ENCODE assay signal across 8 cellular contexts in the genomic region with DNA sequence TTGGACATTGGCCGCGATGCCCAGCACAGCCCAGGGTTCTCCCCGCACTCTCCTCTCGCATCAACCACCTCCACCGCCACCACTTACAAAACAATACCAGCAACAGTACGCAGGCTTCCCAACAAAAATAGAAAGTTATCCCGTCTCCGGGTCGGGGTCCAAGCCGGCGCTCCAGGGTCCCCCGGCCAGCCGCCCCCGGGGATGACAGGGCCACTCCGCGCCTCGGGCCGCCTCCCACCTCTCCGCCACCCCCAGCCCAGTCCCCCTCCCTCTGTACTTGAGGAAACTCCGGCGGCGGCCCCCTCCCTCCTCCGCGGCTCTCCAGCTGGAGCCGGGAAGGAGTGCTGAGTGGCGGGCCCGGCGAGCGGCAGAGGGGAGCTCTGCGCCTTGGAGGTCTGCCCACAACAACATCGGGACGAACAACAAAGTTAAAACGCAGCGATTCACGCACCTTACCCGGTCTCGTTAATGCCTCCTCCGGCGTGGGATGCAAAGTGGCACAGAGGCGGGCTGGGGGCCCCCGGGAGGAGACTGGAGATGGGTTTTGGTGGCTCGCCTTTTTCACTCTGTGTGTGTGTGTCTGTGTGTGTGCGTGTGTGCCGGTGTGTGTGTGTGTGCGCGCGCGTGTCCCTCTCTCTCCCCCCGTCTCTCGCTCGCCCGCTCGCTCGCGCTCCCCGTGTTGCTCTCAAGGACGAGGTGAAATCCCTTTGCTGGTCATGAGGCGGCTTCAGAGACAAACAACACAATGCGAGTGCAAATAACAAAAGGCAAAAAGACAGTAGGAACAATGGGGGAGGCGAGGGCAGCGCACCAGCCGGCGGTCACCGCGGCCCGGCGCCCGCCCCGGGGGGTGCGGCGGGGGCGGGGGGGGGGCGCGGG.
DNase-seq lines count a peak whose midpoint lies in the region; ATAC-seq and TF ChIP-seq lines count a peak whose summit lies in the region.

No MANE protein-coding gene starts in this region.

- DNase-seq in EH (ENCODE audit: low read depth) (peak; percentile 37), T1000 (lab: John Stamatoyannopoulos, UW) (peak; percentile 56), mucosa of descending colon (peak; percentile 51 to 68 (median 55)), tibial nerve (ENCODE audit: low spot score in 2 of 2) (peak; percentile 45 to 73)

- 0 to 1% methylated on average over 55 to 73 of the region's 74 CpGs for WGBS in esophagus, 2 donors
- WGBS in tibial nerve, 2 donors, result 1% methylated on average over 36 to 56 of the region's 74 CpGs

- H3K27me3 ChIP-seq in HUES48 (ENCODE audit: control insufficient read depth, insufficient read depth, low read length), result peaks cover 54% of the 10 kb centered on the region
- H3K27me3 ChIP-seq in esophagus (ENCODE audit: control insufficient read depth in 1 of 2, insufficient read depth in 2 of 2, low read length in 2 of 2), result no peaks in the 10 kb centered on the region
- H3K27me3 ChIP-seq in tibial nerve, result no peaks in the 10 kb centered on the region

- intact Hi-C loops in mucosa of descending colon (cut with DNase I, micrococcal nuclease), result no loop called here

- peaks cover 50% of the 10 kb centered on the region for H3K4me1 ChIP-seq in HUES48 (ENCODE audit: control insufficient read depth, insufficient read depth, low read length)
- peaks cover 0 to 3% of the 10 kb centered on the region in 2 donors for H3K4me1 ChIP-seq in esophagus (ENCODE audit: control insufficient read depth in 2 of 2, insufficient read depth in 2 of 2, low read length in 1 of 2)
- H3K4me1 ChIP-seq in mucosa of descending colon (ENCODE audit: low read depth), result peaks cover 2% of the 10 kb centered on the region
- H3K4me1 ChIP-seq in tibial nerve, result peaks cover 0 to 15% (median 4%) of the 10 kb centered on the region in 4 donors

- H3K9me3 ChIP-seq in HUES48 (ENCODE audit: control insufficient read depth, insufficient read depth, low read length), result no peaks in the 10 kb centered on the region
- no peaks in the 10 kb centered on the region for H3K9me3 ChIP-seq in esophagus (ENCODE audit: control insufficient read depth in 2 of 2, insufficient read depth in 1 of 2, low read depth in 1 of 2, low read length in 1 of 2)
- no peaks in the 10 kb centered on the region for H3K9me3 ChIP-seq in mucosa of descending colon
- H3K9me3 ChIP-seq in tibial nerve, result no peaks in the 10 kb centered on the region

- no peaks in the 10 kb centered on the region for H3K36me3 ChIP-seq in HUES48 (ENCODE audit: control insufficient read depth, insufficient read depth, low read length)
- no peaks in the 10 kb centered on the region for H3K36me3 ChIP-seq in esophagus (ENCODE audit: control insufficient read depth in 2 of 2, insufficient read depth in 2 of 2, low read length in 1 of 2)
- H3K36me3 ChIP-seq in mucosa of descending colon (ENCODE audit: low read depth), result no peaks in the 10 kb centered on the region
- H3K36me3 ChIP-seq in tibial nerve, result no peaks in the 10 kb centered on the region

- H3K27ac ChIP-seq in HUES48 (ENCODE audit: low read depth, low read length) (peak overlapping the region; percentile 85), esophagus (ENCODE audit: low read depth in 2 of 2, low read length in 1 of 2) (peak overlapping the region; percentile 80 to 83), tibial nerve (peak overlapping the region; percentile 51 to 91 (median 84))

- TF ChIP-seq CTCF in mucosa of descending colon (IDR thresholded peaks at IDR 0.05) (no peak), tibial nerve (IDR thresholded peaks at IDR 0.05) (peak in 1 of 5 experiments; percentile 11)

- no peak for TF ChIP-seq POLR2A in tibial nerve (IDR thresholded peaks at IDR 0.05)

- ATAC-seq in mucosa of descending colon (peak; percentile 63), HG02973 (IDR thresholded peaks at IDR 0.05; ENCODE audit: unreplicated experiment) (no peak), GM18870 (IDR thresholded peaks at IDR 0.05; ENCODE audit: unreplicated experiment) (no peak)

- H3K4me3 ChIP-seq in HUES48 (ENCODE audit: low read depth, low read length) (peak overlapping the region; percentile 85), esophagus (ENCODE audit: low read depth in 1 of 2, low read length in 2 of 2) (peak overlapping the region; percentile 67 to 91), mucosa of descending colon (peak overlapping the region; percentile 17), tibial nerve (peak overlapping the region; percentile 58 to 90 (median 72))

- peak in 1 of 2 donors; percentile 47 for TF ChIP-seq EP300 in tibial nerve (IDR thresholded peaks at IDR 0.05)

- H3K9ac ChIP-seq in HUES48 (ENCODE audit: low read depth, low read length), result peak overlapping the region; percentile 70

Comparison
In these comparisons a context has a peak if more than half of its experiments do, and no peak if none do; other contexts are left out.
1. H3K4me3 ChIP-seq: peak in every context shown above with its lines; median percentile 85 in HUES48; 79 in esophagus; 72 in tibial nerve; 17 in mucosa of descending colon.